In genomic region chr7:105007298-105007697, GRCh38 we compare ENCODE assay signal across 11 cellular contexts. TPM values are rescaled to one million over a fixed set of nuclear protein-coding genes. Genes with fewer than 3 reads are reported as not detected.
A peak's percentile ranks its signal among the peaks of the same experiment; 100 is the strongest.
DNase-seq lines count a peak whose midpoint lies in the region; ATAC-seq and TF ChIP-seq lines count a peak whose summit lies in the region.
"Had no signal": no experiment of that assay in that cellular context is flagged by ENCODE, and none has a peak within 500 bp of the region (broad histone marks: within the 10 kb centered on the region; RNA-seq: fewer than 3 reads in every experiment).

No MANE protein-coding gene starts in this region.

- intact Hi-C loops in colonic mucosa (cut with DNase I) = no loop called here

- H3K4me1 Mint-ChIP-seq in IgD-negative memory B cell = peaks cover 50 to 63% (median 56%) of the 10 kb centered on the region in 3 donors

- peak overlapping the region in 2 of 11 experiments; percentile 12 to 46; a peak in 2 of 22 replicates for H3K9ac ChIP-seq in BLaER1 treated with 17β-estradiol and CSF1 and Interleukin-3, amounts not matched to agents 10 nM and 100 nM
- peak overlapping the region in 1 of 2 donors; percentile 87 for H3K9ac ChIP-seq in colonic mucosa (ENCODE audit: low read depth in 2 of 2, low read length in 2 of 2)

- no peak overlapping the region for H2AFZ ChIP-seq in osteoblast (ENCODE audit: low read length)

- H3K27ac Mint-ChIP-seq in IgD-negative memory B cell = peak overlapping the region in 2 of 3 donors; percentile 47 to 88

- peaks cover 0 to 88% (median 53%) of the 10 kb centered on the region in 11 experiments; a peak in 19 of 22 replicates for H4K20me1 ChIP-seq in BLaER1 treated with 17β-estradiol and CSF1 and Interleukin-3, amounts not matched to agents 10 nM and 100 nM
- H4K20me1 ChIP-seq in osteoblast (ENCODE audit: insufficient read depth, low read length) = peaks cover 56% of the 10 kb centered on the region

- no peak overlapping the region; a peak in 1 of 22 replicates for H3K27ac ChIP-seq in BLaER1 treated with 17β-estradiol and CSF1 and Interleukin-3, amounts not matched to agents 10 nM and 100 nM
- H3K27ac ChIP-seq in colonic mucosa = peak overlapping the region; percentile 99
- peak overlapping the region; percentile 38 for H3K27ac ChIP-seq in osteoblast (ENCODE audit: low read depth, low read length)

- peaks cover 6% of the 10 kb centered on the region for H3K36me3 Mint-ChIP-seq in IgD-negative memory B cell

- DNase-seq in colonic mucosa = no peak
- no peak for DNase-seq in osteoblast (ENCODE audit: insufficient read length, low spot score, missing footprints)
- DNase-seq in GM13977 (ENCODE audit: low spot score) = no peak
- DNase-seq in stimulated activated CD4-positive, alpha-beta T cell treated with anti-CD3 and anti-CD28 coated beads, Interleukin-1b, Interleukin-23, amount 100 ng/mL, for 48 hours = no peak
- DNase-seq: cerebellar nuclear complex, NCI-H446 treated with DMSO at 0.1 percent for 48 hours, SHP77 had no signal

- H3K27me3 ChIP-seq in BLaER1 treated with 17β-estradiol and CSF1 and Interleukin-3, amounts not matched to agents 10 nM and 100 nM = no peaks in the 10 kb centered on the region
- no peaks in the 10 kb centered on the region for H3K27me3 ChIP-seq in colonic mucosa
- no peaks in the 10 kb centered on the region for H3K27me3 ChIP-seq in osteoblast (ENCODE audit: insufficient read depth, low read length)

- no peak overlapping the region for H3K4me3 ChIP-seq in BLaER1 treated with 17β-estradiol and CSF1 and Interleukin-3, amounts not matched to agents 10 nM and 100 nM
- H3K4me3 ChIP-seq in colonic mucosa = no peak overlapping the region
- H3K4me3 ChIP-seq in osteoblast (ENCODE audit: insufficient read depth, low read length) = no peak overlapping the region

- H3K4me3 Mint-ChIP-seq in IgD-negative memory B cell = peak overlapping the region in 3 of 4 donors; percentile 23 to 60 (median 45)

- H3K36me3 ChIP-seq in BLaER1 treated with 17β-estradiol and CSF1 and Interleukin-3, amounts not matched to agents 10 nM and 100 nM = peaks cover 42 to 85% (median 70%) of the 10 kb centered on the region in 11 experiments
- H3K36me3 ChIP-seq in colonic mucosa = no peaks in the 10 kb centered on the region
- H3K36me3 ChIP-seq in osteoblast (ENCODE audit: insufficient read depth, low read length) = peaks cover 18% of the 10 kb centered on the region

- H3K9me3 Mint-ChIP-seq in IgD-negative memory B cell = no peaks in the 10 kb centered on the region

- no peak for ATAC-seq in GM19395 (IDR thresholded peaks at IDR 0.05; ENCODE audit: unreplicated experiment)
- ATAC-seq in GM18868 (IDR thresholded peaks at IDR 0.05; ENCODE audit: unreplicated experiment) = no peak

- no peaks in the 10 kb centered on the region for H3K27me3 Mint-ChIP-seq in IgD-negative memory B cell

- in situ Hi-C loops in GM13977 (cut with MboI; ENCODE audit: low pct_unique_long_range_greater_than_20kb, low sequenced_read_pairs, unreplicated experiment) = no loop called here

- TF ChIP-seq CTCF in colonic mucosa (IDR thresholded peaks at IDR 0.05) (no peak), osteoblast (IDR thresholded peaks at IDR 0.05; ENCODE audit: extremely low read depth, low read depth, low read length) (no peak), GM13977 (IDR thresholded peaks at IDR 0.05; ENCODE audit: extremely low read depth, insufficient read depth, missing control alignments) (no peak)

- peaks cover 86% of the 10 kb centered on the region for H3K79me2 ChIP-seq in osteoblast (ENCODE audit: insufficient read depth, low read length)

- peak overlapping the region in 10 of 11 experiments; percentile 4 to 99 (median 62); a peak in 14 of 22 replicates for H3K4me2 ChIP-seq in BLaER1 treated with 17β-estradiol and CSF1 and Interleukin-3, amounts not matched to agents 10 nM and 100 nM
- no peak overlapping the region for H3K4me2 ChIP-seq in osteoblast (ENCODE audit: insufficient read depth, low read length)

- H3K9me3 ChIP-seq in BLaER1 treated with 17β-estradiol and CSF1 and Interleukin-3, amounts not matched to agents 10 nM and 100 nM (replicated peaks in 1 of 11) = peaks cover 0 to 20% (median 0%) of the 10 kb centered on the region in 11 experiments; a peak in 7 of 22 replicates
- H3K9me3 ChIP-seq in colonic mucosa (no peaks in the 10 kb centered on the region), osteoblast (ENCODE audit: low read depth, low read length) (no peaks in the 10 kb centered on the region)

- peaks cover 49 to 85% (median 62%) of the 10 kb centered on the region in 10 experiments for H3K4me1 ChIP-seq in BLaER1 treated with 17β-estradiol and CSF1 and Interleukin-3, amounts not matched to agents 10 nM and 100 nM
- H3K4me1 ChIP-seq in colonic mucosa = peaks cover 26% of the 10 kb centered on the region
- peaks cover 60% of the 10 kb centered on the region for H3K4me1 ChIP-seq in osteoblast (ENCODE audit: insufficient read depth, low read length)

RNA-seq across cellular contexts. Expression of gene KMT2E, which starts 6.7 kb away (rescaled TPM):
- 239 TPM for polyA plus RNA-seq in IgD-negative memory B cell
- total RNA-seq in colonic mucosa (100 to 1,000 TPM in 1 of 2 donors, 10 to 100 TPM in 1; 78.6 to 116 TPM), osteoblast (108 and 124 TPM in 2 replicates)

Comparison
In these comparisons a context has a peak if more than half of its experiments do, and no peak if none do; other contexts are left out.
1. H3K27ac ChIP-seq: peak in colonic mucosa (single experiment) and osteoblast (single experiment); none in BLaER1 treated with 17β-estradiol and CSF1 and Interleukin-3, amounts not matched to agents 10 nM and 100 nM (0 of 11).